16 cellular contexts compared by ENCODE assay signal in the genomic region with DNA sequence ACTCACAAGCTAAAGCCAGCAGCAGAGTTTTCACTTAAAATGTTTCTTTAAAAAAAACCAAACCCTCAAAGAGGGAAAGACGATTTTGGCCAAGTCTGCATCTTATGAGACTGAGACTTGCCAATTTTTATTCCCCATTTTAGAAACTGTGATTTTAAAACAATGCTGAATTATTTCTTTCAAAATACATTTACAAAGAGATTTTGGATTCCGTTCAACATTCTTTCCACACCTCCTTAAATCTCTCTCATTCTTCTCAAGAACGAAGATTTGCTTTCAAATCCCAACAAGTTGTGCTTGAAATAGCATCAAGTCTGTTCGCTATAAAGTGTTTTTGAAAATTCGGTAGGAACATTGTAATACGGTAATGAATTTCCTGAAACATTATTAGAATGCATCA.
DNase-seq lines count a peak whose midpoint lies in the region; ATAC-seq, FAIRE-seq and TF ChIP-seq lines count a peak whose summit lies in the region.
"Had no signal": no experiment of that assay in that cellular context is flagged by ENCODE, and none has a peak within 500 bp of the region (broad histone marks: within the 10 kb centered on the region; RNA-seq: fewer than 3 reads in every experiment).

No MANE protein-coding gene starts in this region.

- no peak for DNase-seq in Right ventricle myocardium inferior (ENCODE audit: missing footprints)
- no peak for DNase-seq in left ventricle myocardium inferior
- no peak for DNase-seq in astrocyte (ENCODE audit: low read depth)
- no peak for DNase-seq in mesenchymal stem cell
- DNase-seq in thoracic aorta (ENCODE audit: low spot score) = no peak
- DNase-seq in posterior vena cava (ENCODE audit: low spot score) = no peak
- DNase-seq in activated naive CD8-positive, alpha-beta T cell treated with anti-CD3 and anti-CD28 coated beads for 36 hours = no peak
- DNase-seq: CD8-positive, alpha-beta T cell; MM.1S; NCI-H1436; NCI-H1930 had no signal

- no peak overlapping the region for H2AFZ ChIP-seq in astrocyte (ENCODE audit: low read depth, low read length)
- H2AFZ ChIP-seq in mesenchymal stem cell (ENCODE audit: low read depth, low read length) = no peak overlapping the region

- peaks cover 5% of the 10 kb centered on the region for H3K9me3 Mint-ChIP-seq in astrocyte (ENCODE audit: unreplicated experiment)
- no peaks in the 10 kb centered on the region for H3K9me3 Mint-ChIP-seq in activated naive CD8-positive, alpha-beta T cell treated with anti-CD3 and anti-CD28 coated beads for 36 hours
- H3K9me3 Mint-ChIP-seq: CD8-positive, alpha-beta T cell had no signal

- FAIRE-seq in astrocyte (lab: Jason Lieb, UNC) = no peak
- FAIRE-seq: G401.6, GM12892 had no signal

- H3K23ac ChIP-seq in mesenchymal stem cell (ENCODE audit: low read length in 2 of 2) = no peak overlapping the region

- peak overlapping the region; percentile 11 for H3K27ac Mint-ChIP-seq in astrocyte (ENCODE audit: unreplicated experiment)
- no peak overlapping the region for H3K27ac Mint-ChIP-seq in activated naive CD8-positive, alpha-beta T cell treated with anti-CD3 and anti-CD28 coated beads for 36 hours
- H3K27ac Mint-ChIP-seq: CD8-positive, alpha-beta T cell had no signal

- H3K79me1 ChIP-seq in mesenchymal stem cell (replicated peaks; ENCODE audit: low read length, poor library complexity, severe bottlenecking) = no peaks in the 10 kb centered on the region

- H2BK5ac ChIP-seq in mesenchymal stem cell (ENCODE audit: low read depth, low read length, poor library complexity, severe bottlenecking) = no peak overlapping the region

- ATAC-seq in Right ventricle myocardium inferior = peak; percentile 37
- ATAC-seq in thoracic aorta (ENCODE audit: insufficient number of reproducible peaks, low FRiP score, low read depth) = no peak
- ATAC-seq in GM19351 (IDR thresholded peaks at IDR 0.05; ENCODE audit: unreplicated experiment) = no peak
- ATAC-seq: CD8-positive, alpha-beta T cell had no signal

- no peak overlapping the region for H3K9ac ChIP-seq in astrocyte (ENCODE audit: low read length)
- peak overlapping the region; percentile 3 for H3K9ac ChIP-seq in mesenchymal stem cell (ENCODE audit: low read length)
- H3K9ac ChIP-seq: BLaER1 treated with 17β-estradiol and CSF1 and Interleukin-3, amounts not matched to agents 10 nM and 100 nM had no signal

- H3K4me3 ChIP-seq in left ventricle myocardium inferior (no peak overlapping the region), astrocyte (ENCODE audit: insufficient read depth, low read depth, low read length) (no peak overlapping the region), mesenchymal stem cell (ENCODE audit: insufficient read depth in 1 of 2, low read depth in 1 of 2, low read length in 2 of 2) (no peak overlapping the region), thoracic aorta (peak overlapping the region; percentile 31)
- H3K4me3 ChIP-seq: BLaER1 treated with 17β-estradiol and CSF1 and Interleukin-3, amounts not matched to agents 10 nM and 100 nM had no signal

- H3K27me3 ChIP-seq in left ventricle myocardium inferior (ENCODE audit: low read depth) (peaks cover 18% of the 10 kb centered on the region), astrocyte (ENCODE audit: insufficient read depth, low read length) (no peaks in the 10 kb centered on the region), mesenchymal stem cell (ENCODE audit: control insufficient read depth in 1 of 2, insufficient read depth in 1 of 2, low read length in 2 of 2) (no peaks in the 10 kb centered on the region), thoracic aorta (replicated peaks; ENCODE audit: insufficient read depth) (no peaks in the 10 kb centered on the region)
- H3K27me3 ChIP-seq: BLaER1 treated with 17β-estradiol and CSF1 and Interleukin-3, amounts not matched to agents 10 nM and 100 nM had no signal

- no peaks in the 10 kb centered on the region for H3K79me2 ChIP-seq in astrocyte (ENCODE audit: insufficient read depth, low read length)

- no peak overlapping the region for H3K4me2 ChIP-seq in astrocyte (ENCODE audit: low read length)
- H3K4me2 ChIP-seq in mesenchymal stem cell (ENCODE audit: low read length, poor library complexity, severe bottlenecking) = no peak overlapping the region
- H3K4me2 ChIP-seq: BLaER1 treated with 17β-estradiol and CSF1 and Interleukin-3, amounts not matched to agents 10 nM and 100 nM had no signal

- H3K4me1 ChIP-seq in left ventricle myocardium inferior = peaks cover 5% of the 10 kb centered on the region
- no peaks in the 10 kb centered on the region for H3K4me1 ChIP-seq in astrocyte (ENCODE audit: insufficient read depth, low read length)
- H3K4me1 ChIP-seq in mesenchymal stem cell (ENCODE audit: control insufficient read depth, insufficient read depth, low read depth, low read length) = peaks cover 3% of the 10 kb centered on the region
- peaks cover 2 to 13% of the 10 kb centered on the region in 2 donors for H3K4me1 ChIP-seq in thoracic aorta (ENCODE audit: control insufficient read depth in 1 of 2, low read depth in 2 of 2)

- H3K4ac ChIP-seq in mesenchymal stem cell (ENCODE audit: low read depth in 1 of 2, low read length in 2 of 2) = no peak overlapping the region

- no peaks in the 10 kb centered on the region for H3K36me3 ChIP-seq in left ventricle myocardium inferior
- H3K36me3 ChIP-seq in astrocyte (ENCODE audit: insufficient read depth, low read length) = no peaks in the 10 kb centered on the region
- H3K36me3 ChIP-seq in mesenchymal stem cell (ENCODE audit: control insufficient read depth in 1 of 2, insufficient read depth in 2 of 2, low read depth in 1 of 2, low read length in 2 of 2) = no peaks in the 10 kb centered on the region
- H3K36me3 ChIP-seq in thoracic aorta = no peaks in the 10 kb centered on the region
- H3K36me3 ChIP-seq: BLaER1 treated with 17β-estradiol and CSF1 and Interleukin-3, amounts not matched to agents 10 nM and 100 nM had no signal

- H3K36me3 Mint-ChIP-seq in astrocyte (ENCODE audit: low read depth, unreplicated experiment) = no peaks in the 10 kb centered on the region
- H3K36me3 Mint-ChIP-seq in activated naive CD8-positive, alpha-beta T cell treated with anti-CD3 and anti-CD28 coated beads for 36 hours = no peaks in the 10 kb centered on the region
- H3K36me3 Mint-ChIP-seq: CD8-positive, alpha-beta T cell had no signal

- H4K20me1 ChIP-seq in astrocyte (ENCODE audit: insufficient read depth, low read length) = no peaks in the 10 kb centered on the region
- H4K20me1 ChIP-seq: BLaER1 treated with 17β-estradiol and CSF1 and Interleukin-3, amounts not matched to agents 10 nM and 100 nM had no signal

- no peak overlapping the region for H3K27ac ChIP-seq in left ventricle myocardium inferior (replicated peaks)
- no peak overlapping the region for H3K27ac ChIP-seq in astrocyte (ENCODE audit: low read depth, low read length)
- no peak overlapping the region for H3K27ac ChIP-seq in mesenchymal stem cell (ENCODE audit: low read length, poor library complexity, severe bottlenecking)
- no peak overlapping the region for H3K27ac ChIP-seq in thoracic aorta
- H3K27ac ChIP-seq: 22Rv1; BLaER1 treated with 17β-estradiol and CSF1 and Interleukin-3, amounts not matched to agents 10 nM and 100 nM had no signal

- WGBS in mesenchymal stem cell = 100% methylated on average over 3 of the region's 6 CpGs

- no peak overlapping the region for H2AK5ac ChIP-seq in mesenchymal stem cell (ENCODE audit: low read length, severe bottlenecking)

- H3K18ac ChIP-seq in mesenchymal stem cell (ENCODE audit: low read depth in 1 of 2, low read length in 2 of 2) = no peak overlapping the region

- no peak overlapping the region for H3K14ac ChIP-seq in mesenchymal stem cell (ENCODE audit: low read length in 2 of 2)

- peaks cover 2% of the 10 kb centered on the region for H3K4me1 Mint-ChIP-seq in astrocyte (ENCODE audit: low read depth, unreplicated experiment)
- H3K4me1 Mint-ChIP-seq in activated naive CD8-positive, alpha-beta T cell treated with anti-CD3 and anti-CD28 coated beads for 36 hours = no peaks in the 10 kb centered on the region

- no peak overlapping the region for H2BK12ac ChIP-seq in mesenchymal stem cell (ENCODE audit: low read length in 2 of 2)

- no peak overlapping the region for H2BK120ac ChIP-seq in mesenchymal stem cell (ENCODE audit: low read depth, low read length)

- no peaks in the 10 kb centered on the region for H3K27me3 Mint-ChIP-seq in astrocyte (ENCODE audit: low read depth, unreplicated experiment)
- H3K27me3 Mint-ChIP-seq in activated naive CD8-positive, alpha-beta T cell treated with anti-CD3 and anti-CD28 coated beads for 36 hours = peaks cover 15% of the 10 kb centered on the region

- intact Hi-C loops in Right ventricle myocardium inferior (cut with DNase I) (loop anchor here (2.0 to 10.0 kb wide), 2 partner anchors 89 to 533 kb away; no protein-coding TSS in a partner anchor), left ventricle myocardium inferior (cut with micrococcal nuclease) (no loop called here), posterior vena cava (cut with DNase I) (no loop called here)

- H2BK15ac ChIP-seq in mesenchymal stem cell (ENCODE audit: low read depth, poor library complexity, severe bottlenecking) = no peak overlapping the region

- H3K9me3 ChIP-seq in left ventricle myocardium inferior (replicated peaks) (peaks cover 8% of the 10 kb centered on the region), astrocyte (ENCODE audit: insufficient read depth, low read depth, low read length) (no peaks in the 10 kb centered on the region), mesenchymal stem cell (ENCODE audit: control insufficient read depth, low read length) (no peaks in the 10 kb centered on the region), thoracic aorta (no peaks in the 10 kb centered on the region)

- no peak overlapping the region for H4K8ac ChIP-seq in mesenchymal stem cell (ENCODE audit: low read length)

- TF ChIP-seq CTCF in left ventricle myocardium inferior (IDR thresholded peaks at IDR 0.05; ENCODE audit: borderline replicate concordance) = no peak
- TF ChIP-seq CTCF in astrocyte (IDR thresholded peaks at IDR 0.05; ENCODE audit: insufficient read depth, low read depth, low read length) = no peak
- no peak for TF ChIP-seq CTCF in thoracic aorta (IDR thresholded peaks at IDR 0.05)

- H4K91ac ChIP-seq in mesenchymal stem cell (ENCODE audit: low read length) = no peak overlapping the region

- no peak overlapping the region for H3K4me3 Mint-ChIP-seq in astrocyte (ENCODE audit: unreplicated experiment)
- no peak overlapping the region for H3K4me3 Mint-ChIP-seq in activated naive CD8-positive, alpha-beta T cell treated with anti-CD3 and anti-CD28 coated beads for 36 hours
- H3K4me3 Mint-ChIP-seq: CD8-positive, alpha-beta T cell had no signal
